Comparison of ENCODE assay signal across 23 cellular contexts in genomic region chr14:30193056-30193455, GRCh38.
DNase-seq lines count a peak whose midpoint lies in the region; ATAC-seq, FAIRE-seq and TF ChIP-seq lines count a peak whose summit lies in the region.
"Had no signal": no experiment of that assay in that cellular context is flagged by ENCODE, and none has a peak within 500 bp of the region (broad histone marks: within the 10 kb centered on the region; RNA-seq: fewer than 3 reads in every experiment).

No MANE protein-coding gene starts in this region.

- in situ Hi-C loops in transverse colon (cut with MboI; ENCODE audit: low pct_ligation_motif_present in 1 of 4, low pct_unique_long_range_greater_than_20kb in 1 of 4, low sequenced_read_pairs in 3 of 4), result no loop called here

- TF ChIP-seq POLR2A in breast epithelium (IDR thresholded peaks at IDR 0.05) (no peak), transverse colon (IDR thresholded peaks at IDR 0.05) (no peak)

- H2AFZ ChIP-seq in astrocyte (ENCODE audit: low read depth, low read length) (no peak overlapping the region), mesenchymal stem cell (ENCODE audit: low read depth, low read length) (no peak overlapping the region)

- no peaks in the 10 kb centered on the region for H3K4me1 ChIP-seq in breast epithelium
- H3K4me1 ChIP-seq in astrocyte (ENCODE audit: insufficient read depth, low read length), result peaks cover 33% of the 10 kb centered on the region
- no peaks in the 10 kb centered on the region for H3K4me1 ChIP-seq in mesenchymal stem cell (ENCODE audit: control insufficient read depth, insufficient read depth, low read depth, low read length)
- no peaks in the 10 kb centered on the region for H3K4me1 ChIP-seq in transverse colon
- H3K4me1 ChIP-seq: BE2C had no signal

- H3K27me3 Mint-ChIP-seq in MCF 10A (ENCODE audit: insufficient read depth, unreplicated experiment) (no peaks in the 10 kb centered on the region), astrocyte (ENCODE audit: low read depth, unreplicated experiment) (peaks cover 2% of the 10 kb centered on the region)
- H3K27me3 Mint-ChIP-seq in activated T-helper 1 cell treated with anti-CD3 and anti-CD28 coated beads, Interleukin-12 subunit alpha, Interleukin-12 subunit beta, Interleukin-2, Interleukin-4 antibody, amounts not matched to agents 30 ng/mL and 10 ng/mL and 1 ng/mL, durations not matched to agents 14 hours and 24 hours and 36 hours (ENCODE audit: insufficient read depth), result no peaks in the 10 kb centered on the region
- H3K27me3 Mint-ChIP-seq: CD4-positive, CD25-positive, alpha-beta regulatory T cell had no signal

- no peaks in the 10 kb centered on the region for H3K36me3 ChIP-seq in breast epithelium
- no peaks in the 10 kb centered on the region for H3K36me3 ChIP-seq in astrocyte (ENCODE audit: insufficient read depth, low read length)
- H3K36me3 ChIP-seq in mesenchymal stem cell (ENCODE audit: control insufficient read depth in 1 of 2, insufficient read depth in 2 of 2, low read depth in 1 of 2, low read length in 2 of 2), result no peaks in the 10 kb centered on the region
- H3K36me3 ChIP-seq in transverse colon, result no peaks in the 10 kb centered on the region
- H3K36me3 ChIP-seq: BE2C, MG63 had no signal

- no peak for TF ChIP-seq EP300 in transverse colon (IDR thresholded peaks at IDR 0.05; ENCODE audit: low read depth)

- H3K23ac ChIP-seq in mesenchymal stem cell (ENCODE audit: low read length in 2 of 2), result no peak overlapping the region

- no peaks in the 10 kb centered on the region for H3K9me3 ChIP-seq in breast epithelium
- H3K9me3 ChIP-seq in astrocyte (ENCODE audit: insufficient read depth, low read depth, low read length), result no peaks in the 10 kb centered on the region
- peaks cover 2% of the 10 kb centered on the region for H3K9me3 ChIP-seq in mesenchymal stem cell (ENCODE audit: control insufficient read depth, low read length)
- no peaks in the 10 kb centered on the region for H3K9me3 ChIP-seq in transverse colon
- H3K9me3 ChIP-seq: BE2C, MG63 had no signal

- no peaks in the 10 kb centered on the region for H4K20me1 ChIP-seq in astrocyte (ENCODE audit: insufficient read depth, low read length)

- H3K4me2 ChIP-seq in astrocyte (ENCODE audit: low read length) (no peak overlapping the region), mesenchymal stem cell (ENCODE audit: low read length, poor library complexity, severe bottlenecking) (no peak overlapping the region)

- POLR2A ChIA-PET in MCF 10A (lab: Yijun Ruan, JAX), result no interaction called here

- peaks cover 5% of the 10 kb centered on the region for H3K36me3 Mint-ChIP-seq in MCF 10A (ENCODE audit: insufficient read depth, unreplicated experiment)
- H3K36me3 Mint-ChIP-seq in astrocyte (ENCODE audit: low read depth, unreplicated experiment), result no peaks in the 10 kb centered on the region
- H3K36me3 Mint-ChIP-seq in activated T-helper 1 cell treated with anti-CD3 and anti-CD28 coated beads, Interleukin-12 subunit alpha, Interleukin-12 subunit beta, Interleukin-2, Interleukin-4 antibody, amounts not matched to agents 30 ng/mL and 10 ng/mL and 1 ng/mL, durations not matched to agents 14 hours and 24 hours and 36 hours (ENCODE audit: low read depth), result no peaks in the 10 kb centered on the region
- H3K36me3 Mint-ChIP-seq: CD4-positive, CD25-positive, alpha-beta regulatory T cell had no signal

- H3K4me1 Mint-ChIP-seq in MCF 10A (ENCODE audit: insufficient read depth, unreplicated experiment), result peaks cover 22% of the 10 kb centered on the region
- peaks cover 20% of the 10 kb centered on the region for H3K4me1 Mint-ChIP-seq in astrocyte (ENCODE audit: low read depth, unreplicated experiment)
- no peaks in the 10 kb centered on the region for H3K4me1 Mint-ChIP-seq in activated T-helper 1 cell treated with anti-CD3 and anti-CD28 coated beads, Interleukin-12 subunit alpha, Interleukin-12 subunit beta, Interleukin-2, Interleukin-4 antibody, amounts not matched to agents 30 ng/mL and 10 ng/mL and 1 ng/mL, durations not matched to agents 14 hours and 24 hours and 36 hours (ENCODE audit: low read depth)
- H3K4me1 Mint-ChIP-seq: CD4-positive, CD25-positive, alpha-beta regulatory T cell had no signal

- ATAC-seq in GM18868 (IDR thresholded peaks at IDR 0.05; ENCODE audit: unreplicated experiment), result no peak
- no peak for ATAC-seq in GM18870 (IDR thresholded peaks at IDR 0.05; ENCODE audit: unreplicated experiment)

- H3K27ac ChIP-seq in breast epithelium, result no peak overlapping the region
- no peak overlapping the region for H3K27ac ChIP-seq in astrocyte (ENCODE audit: low read depth, low read length)
- H3K27ac ChIP-seq in mesenchymal stem cell (ENCODE audit: low read length, poor library complexity, severe bottlenecking), result no peak overlapping the region
- H3K27ac ChIP-seq in transverse colon, result peak overlapping the region in 3 of 4 donors; percentile 18 to 69 (median 50)

- no peaks in the 10 kb centered on the region for H3K9me3 Mint-ChIP-seq in MCF 10A (ENCODE audit: unreplicated experiment)
- no peaks in the 10 kb centered on the region for H3K9me3 Mint-ChIP-seq in astrocyte (ENCODE audit: unreplicated experiment)
- peaks cover 4% of the 10 kb centered on the region for H3K9me3 Mint-ChIP-seq in activated T-helper 1 cell treated with anti-CD3 and anti-CD28 coated beads, Interleukin-12 subunit alpha, Interleukin-12 subunit beta, Interleukin-2, Interleukin-4 antibody, amounts not matched to agents 30 ng/mL and 10 ng/mL and 1 ng/mL, durations not matched to agents 14 hours and 24 hours and 36 hours

- H2AK5ac ChIP-seq in mesenchymal stem cell (ENCODE audit: low read length, severe bottlenecking), result no peak overlapping the region

- no peak overlapping the region for H3K14ac ChIP-seq in mesenchymal stem cell (ENCODE audit: low read length in 2 of 2)

- H2BK12ac ChIP-seq in mesenchymal stem cell (ENCODE audit: low read length in 2 of 2), result no peak overlapping the region

- CTCF ChIA-PET in MCF 10A (lab: Yijun Ruan, JAX), result interaction anchor here (1.3 kb wide), 1 partner anchor 22 kb away, joined by 3 read pairs; no protein-coding TSS in a partner anchor

- WGBS in mesenchymal stem cell, result 92% methylated on average over 4 of the region's 4 CpGs
- 71 to 80% methylated on average over 4 of the region's 4 CpGs for WGBS in transverse colon (ENCODE audit: low coverage in 1 of 2), 2 donors

- H2BK15ac ChIP-seq in mesenchymal stem cell (ENCODE audit: low read depth, poor library complexity, severe bottlenecking), result no peak overlapping the region

- H3K4ac ChIP-seq in mesenchymal stem cell (ENCODE audit: low read depth in 1 of 2, low read length in 2 of 2), result no peak overlapping the region

- DNase-seq in MCF 10A (ENCODE audit: unreplicated experiment), result no peak
- no peak for DNase-seq in breast epithelium (ENCODE audit: low spot score in 2 of 2)
- DNase-seq in astrocyte (ENCODE audit: low read depth), result no peak
- DNase-seq in mesenchymal stem cell, result no peak
- DNase-seq in transverse colon, result no peak
- no peak for DNase-seq in activated T-helper 1 cell treated with anti-CD3 and anti-CD28 coated beads, Interleukin-12 subunit alpha, Interleukin-12 subunit beta, Interleukin-2, Interleukin-4 antibody, amounts not matched to agents 30 ng/mL and 10 ng/mL and 1 ng/mL, durations not matched to agents 14 hours and 24 hours and 36 hours (ENCODE audit: low spot score)
- DNase-seq: 8988T; BE2C; CD4-positive, CD25-positive, alpha-beta regulatory T cell; COR-L47; DMS 273 treated with DMSO at 0.1 percent for 48 hours; DND-41; GDM1; NCI-H1048; NCI-H2081 treated with DMSO at 0.1 percent for 48 hours; NCI-H748 treated with DMSO at 0.1 percent for 48 hours; OCI-M1; SHP77 had no signal

- BruUV-seq in MCF 10A (replicated peaks; lab: Mats Ljungman, UMichigan), result no TSS peak

- H4K8ac ChIP-seq in mesenchymal stem cell (ENCODE audit: low read length), result no peak overlapping the region

- H4K91ac ChIP-seq in mesenchymal stem cell (ENCODE audit: low read length), result no peak overlapping the region

- intact Hi-C loops in MCF 10A (cut with micrococcal nuclease), result no loop called here
- intact Hi-C loops in breast epithelium (cut with DNase I; ENCODE audit: low total_unique reads), result no loop called here
- intact Hi-C loops in transverse colon (cut with DNase I; ENCODE audit: low total_unique reads), result no loop called here
- intact Hi-C loops in activated T-helper 1 cell treated with anti-CD3 and anti-CD28 coated beads, Interleukin-12 subunit alpha, Interleukin-12 subunit beta, Interleukin-2, Interleukin-4 antibody, amounts not matched to agents 30 ng/mL and 10 ng/mL and 1 ng/mL, durations not matched to agents 14 hours and 24 hours and 36 hours (cut with micrococcal nuclease), result no loop called here

- H3K4me3 Mint-ChIP-seq in MCF 10A (ENCODE audit: unreplicated experiment), result no peak overlapping the region
- no peak overlapping the region for H3K4me3 Mint-ChIP-seq in astrocyte (ENCODE audit: unreplicated experiment)
- H3K4me3 Mint-ChIP-seq in activated T-helper 1 cell treated with anti-CD3 and anti-CD28 coated beads, Interleukin-12 subunit alpha, Interleukin-12 subunit beta, Interleukin-2, Interleukin-4 antibody, amounts not matched to agents 30 ng/mL and 10 ng/mL and 1 ng/mL, durations not matched to agents 14 hours and 24 hours and 36 hours, result no peak overlapping the region
- H3K4me3 Mint-ChIP-seq: CD4-positive, CD25-positive, alpha-beta regulatory T cell had no signal

- peak; percentile 72 for FAIRE-seq in astrocyte (lab: Jason Lieb, UNC)
- FAIRE-seq: GM19239, H54 had no signal

- no peak for TF ChIP-seq CTCF in MCF 10A (IDR thresholded peaks at IDR 0.05; ENCODE audit: unreplicated experiment)
- TF ChIP-seq CTCF in breast epithelium (IDR thresholded peaks at IDR 0.05), result no peak
- no peak for TF ChIP-seq CTCF in astrocyte (IDR thresholded peaks at IDR 0.05; ENCODE audit: insufficient read depth, low read depth, low read length)
- no peak for TF ChIP-seq CTCF in transverse colon (IDR thresholded peaks at IDR 0.05)

- H3K27ac Mint-ChIP-seq in MCF 10A (ENCODE audit: low read depth, unreplicated experiment), result peak overlapping the region; percentile 31
- no peak overlapping the region for H3K27ac Mint-ChIP-seq in astrocyte (ENCODE audit: unreplicated experiment)
- H3K27ac Mint-ChIP-seq in activated T-helper 1 cell treated with anti-CD3 and anti-CD28 coated beads, Interleukin-12 subunit alpha, Interleukin-12 subunit beta, Interleukin-2, Interleukin-4 antibody, amounts not matched to agents 30 ng/mL and 10 ng/mL and 1 ng/mL, durations not matched to agents 14 hours and 24 hours and 36 hours, result no peak overlapping the region
- H3K27ac Mint-ChIP-seq: CD4-positive, CD25-positive, alpha-beta regulatory T cell had no signal

- H2BK120ac ChIP-seq in mesenchymal stem cell (ENCODE audit: low read depth, low read length), result no peak overlapping the region

- no peak overlapping the region for H3K4me3 ChIP-seq in breast epithelium
- no peak overlapping the region for H3K4me3 ChIP-seq in astrocyte (ENCODE audit: insufficient read depth, low read depth, low read length)
- no peak overlapping the region for H3K4me3 ChIP-seq in mesenchymal stem cell (ENCODE audit: insufficient read depth in 1 of 2, low read depth in 1 of 2, low read length in 2 of 2)
- no peak overlapping the region for H3K4me3 ChIP-seq in transverse colon
- H3K4me3 ChIP-seq: MG63 had no signal

- no peak overlapping the region for H2BK5ac ChIP-seq in mesenchymal stem cell (ENCODE audit: low read depth, low read length, poor library complexity, severe bottlenecking)

- H3K79me2 ChIP-seq in astrocyte (ENCODE audit: insufficient read depth, low read length), result no peaks in the 10 kb centered on the region

- H3K27me3 ChIP-seq in breast epithelium (no peaks in the 10 kb centered on the region), astrocyte (ENCODE audit: insufficient read depth, low read length) (no peaks in the 10 kb centered on the region), mesenchymal stem cell (ENCODE audit: control insufficient read depth in 1 of 2, insufficient read depth in 1 of 2, low read length in 2 of 2) (no peaks in the 10 kb centered on the region), transverse colon (no peaks in the 10 kb centered on the region)
- H3K27me3 ChIP-seq: BE2C, MG63 had no signal

- no peak overlapping the region for H3K9ac ChIP-seq in astrocyte (ENCODE audit: low read length)
- peak overlapping the region; percentile 85 for H3K9ac ChIP-seq in mesenchymal stem cell (ENCODE audit: low read length)

- H3K79me1 ChIP-seq in mesenchymal stem cell (replicated peaks; ENCODE audit: low read length, poor library complexity, severe bottlenecking), result no peaks in the 10 kb centered on the region

- H3K18ac ChIP-seq in mesenchymal stem cell (ENCODE audit: low read depth in 1 of 2, low read length in 2 of 2), result no peak overlapping the region

Comparison
In these comparisons a context has a peak if more than half of its experiments do, and no peak if none do; other contexts are left out.
1. H3K27ac ChIP-seq: peak in transverse colon (3 of 4); none in breast epithelium (0 of 2), astrocyte (single experiment) and mesenchymal stem cell (single experiment).